Comparison of ENCODE assay signal across 34 cellular contexts in the genomic region with DNA sequence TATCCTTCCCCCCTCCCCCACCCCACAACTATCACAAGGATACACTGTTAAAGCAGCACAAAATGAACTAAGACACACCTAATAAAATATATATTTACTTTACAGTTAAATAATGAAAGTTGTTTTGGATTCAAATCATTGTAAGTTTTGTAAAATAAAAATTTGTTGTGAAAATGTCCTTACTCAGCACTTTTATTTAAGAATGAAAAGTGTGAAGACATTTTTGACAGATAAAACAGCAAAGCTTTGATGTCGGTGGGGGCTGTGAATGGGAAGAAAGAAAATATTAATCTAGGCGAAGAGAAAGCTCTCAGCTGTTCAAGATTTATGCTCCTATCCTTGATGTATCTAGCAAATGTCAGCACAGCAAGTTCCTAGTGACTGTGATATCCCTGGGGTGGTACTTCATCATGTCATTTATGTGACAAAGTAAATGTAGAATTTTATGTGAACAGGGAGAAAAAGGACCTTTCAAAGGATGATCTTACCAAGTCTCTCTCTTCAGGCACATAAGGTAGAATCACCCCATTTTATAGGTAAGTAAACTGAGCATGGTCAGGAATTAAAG.
"Had no signal": no experiment of that assay in that cellular context is flagged by ENCODE, and none has a peak within 500 bp of the region (broad histone marks: within the 10 kb centered on the region; RNA-seq: fewer than 3 reads in every experiment).

No MANE protein-coding gene starts in this region.

- H3K4me3 ChIP-seq: esophagus squamous epithelium, gastroesophageal sphincter, heart right ventricle had no signal

- H3K9me3 ChIP-seq: esophagus squamous epithelium, gastroesophageal sphincter had no signal

- ATAC-seq: activated naive CD4-positive, alpha-beta T cell treated with anti-CD3 and anti-CD28 coated beads, Interleukin-2, amount 50 U/mL, for 72 hours; activated T-cell treated with anti-CD3 and anti-CD28 coated beads, Interleukin-2, amount 50 U/mL, for 72 hours; effector memory CD8-positive, alpha-beta T cell; gastroesophageal sphincter; heart right ventricle; T-cell; WTC11 had no signal

- H3K4me1 ChIP-seq: esophagus squamous epithelium, gastroesophageal sphincter, heart right ventricle had no signal

- H3K27ac Mint-ChIP-seq: activated CD4-positive, alpha-beta memory T cell treated with anti-CD3 and anti-CD28 coated beads, Interleukin-2, amount 10 ng/mL, durations not matched to agents 7 days and 5 days; activated CD4-positive, alpha-beta T cell treated with anti-CD3 and anti-CD28 coated beads, Interleukin-2, amount 10 ng/mL, durations not matched to agents 7 days and 5 days; activated naive CD4-positive, alpha-beta T cell treated with anti-CD3 and anti-CD28 coated beads, Interleukin-2, amount 10 ng/mL, durations not matched to agents 7 days and 5 days; activated naive CD4-positive, alpha-beta T cell treated with anti-CD3 and anti-CD28 coated beads, Interleukin-2, amount 50 U/mL, for 72 hours; activated T-cell treated with anti-CD3 and anti-CD28 coated beads, Interleukin-2, amount 50 U/mL, for 24 hours; activated T-cell treated with anti-CD3 and anti-CD28 coated beads, Interleukin-2, amount 50 U/mL, for 72 hours; effector memory CD8-positive, alpha-beta T cell; T-cell; T-helper 1 cell treated with Interleukin-12 subunit alpha and Interleukin-12 subunit beta and Interleukin-4 antibody, amounts not matched to agents 30 μg/mL and 1 μg/mL, for 36 hours; T-helper 2 cell treated with Interferon-gamma antibody and Interleukin-4, amounts not matched to agents 5 μg/mL and 100 μg/mL, for 36 hours; WTC11 had no signal

- H3K36me3 Mint-ChIP-seq: activated naive CD4-positive, alpha-beta T cell treated with anti-CD3 and anti-CD28 coated beads, Interleukin-2, amount 10 ng/mL, durations not matched to agents 7 days and 5 days; activated naive CD4-positive, alpha-beta T cell treated with anti-CD3 and anti-CD28 coated beads, Interleukin-2, amount 50 U/mL, for 72 hours; T-cell; WTC11 had no signal

- H3K27me3 ChIP-seq: brain microvascular endothelial cell, esophagus squamous epithelium, gastroesophageal sphincter, heart right ventricle had no signal

- DNase-seq: activated CD4-positive, alpha-beta memory T cell treated with anti-CD3 and anti-CD28 coated beads, Interleukin-2, amount 10 ng/mL, durations not matched to agents 7 days and 5 days; activated CD4-positive, alpha-beta T cell treated with anti-CD3 and anti-CD28 coated beads for 1 hour; activated CD4-positive, alpha-beta T cell treated with anti-CD3 and anti-CD28 coated beads for 4 hours; activated CD4-positive, alpha-beta T cell treated with anti-CD3 and anti-CD28 coated beads, Interleukin-2, amount 10 ng/mL, durations not matched to agents 7 days and 5 days; activated CD4-positive, alpha-beta T cell treated with anti-CD3 and anti-CD28 coated beads, Interleukin-2, amount 50 U/mL, for 4 hours; activated CD8-positive, alpha-beta memory T cell treated with anti-CD3 and anti-CD28 coated beads, Interleukin-2, amount 50 U/mL, for 48 hours; activated gamma-delta T cell; activated naive CD4-positive, alpha-beta T cell; activated naive CD4-positive, alpha-beta T cell treated with anti-CD3 and anti-CD28 coated beads, Interleukin-2, amount 10 ng/mL, durations not matched to agents 7 days and 5 days; activated T-cell treated with anti-CD3 and anti-CD28 coated beads for 4 hours; activated T-cell treated with anti-CD3 and anti-CD28 coated beads, Interleukin-2, amount 50 U/mL, for 24 hours; activated T-cell treated with anti-CD3 and anti-CD28 coated beads, Interleukin-2, amount 50 U/mL, for 72 hours; amniotic stem cell; anterior cingulate cortex; brain microvascular endothelial cell; cortex of kidney; effector CD4-positive, alpha-beta T cell; effector memory CD8-positive, alpha-beta T cell; esophagus squamous epithelium; foreskin melanocyte; heart right ventricle; T-cell; T1000 had no signal

- H3K4me3 Mint-ChIP-seq: activated CD4-positive, alpha-beta memory T cell treated with anti-CD3 and anti-CD28 coated beads, Interleukin-2, amount 10 ng/mL, durations not matched to agents 7 days and 5 days; activated CD4-positive, alpha-beta T cell treated with anti-CD3 and anti-CD28 coated beads, Interleukin-2, amount 10 ng/mL, durations not matched to agents 7 days and 5 days; activated naive CD4-positive, alpha-beta T cell treated with anti-CD3 and anti-CD28 coated beads, Interleukin-2, amount 10 ng/mL, durations not matched to agents 7 days and 5 days; activated T-cell treated with anti-CD3 and anti-CD28 coated beads, Interleukin-2, amount 50 U/mL, for 24 hours; activated T-cell treated with anti-CD3 and anti-CD28 coated beads, Interleukin-2, amount 50 U/mL, for 72 hours; central memory CD8-positive, alpha-beta T cell; effector memory CD8-positive, alpha-beta T cell; T-cell; T-helper 1 cell treated with Interleukin-12 subunit alpha and Interleukin-12 subunit beta and Interleukin-4 antibody, amounts not matched to agents 30 μg/mL and 1 μg/mL, for 36 hours; T-helper 2 cell treated with Interferon-gamma antibody and Interleukin-4, amounts not matched to agents 5 μg/mL and 100 μg/mL, for 36 hours; WTC11 had no signal

- FAIRE-seq: astrocyte, bronchial epithelial cell, colon, endothelial cell of umbilical vein had no signal

- H3K27me3 Mint-ChIP-seq: activated CD4-positive, alpha-beta memory T cell treated with anti-CD3 and anti-CD28 coated beads, Interleukin-2, amount 10 ng/mL, durations not matched to agents 7 days and 5 days; activated CD4-positive, alpha-beta T cell treated with anti-CD3 and anti-CD28 coated beads, Interleukin-2, amount 10 ng/mL, durations not matched to agents 7 days and 5 days; activated naive CD4-positive, alpha-beta T cell treated with anti-CD3 and anti-CD28 coated beads, Interleukin-2, amount 10 ng/mL, durations not matched to agents 7 days and 5 days; activated T-cell treated with anti-CD3 and anti-CD28 coated beads, Interleukin-2, amount 50 U/mL, for 24 hours; central memory CD8-positive, alpha-beta T cell; effector memory CD8-positive, alpha-beta T cell; T-cell had no signal

- H3K27ac ChIP-seq: brain microvascular endothelial cell, epithelial cell of prostate, esophagus squamous epithelium, gastroesophageal sphincter, heart right ventricle had no signal

- H3K36me3 ChIP-seq: brain microvascular endothelial cell, esophagus squamous epithelium, gastroesophageal sphincter, heart right ventricle had no signal

- H3K9me3 Mint-ChIP-seq: activated CD4-positive, alpha-beta memory T cell treated with anti-CD3 and anti-CD28 coated beads, Interleukin-2, amount 10 ng/mL, durations not matched to agents 7 days and 5 days; activated CD4-positive, alpha-beta T cell treated with anti-CD3 and anti-CD28 coated beads, Interleukin-2, amount 10 ng/mL, durations not matched to agents 7 days and 5 days; activated T-cell treated with anti-CD3 and anti-CD28 coated beads, Interleukin-2, amount 50 U/mL, for 24 hours; central memory CD8-positive, alpha-beta T cell; T-helper 1 cell treated with Interleukin-12 subunit alpha and Interleukin-12 subunit beta and Interleukin-4 antibody, amounts not matched to agents 30 μg/mL and 1 μg/mL, for 36 hours; T-helper 2 cell treated with Interferon-gamma antibody and Interleukin-4, amounts not matched to agents 5 μg/mL and 100 μg/mL, for 36 hours; WTC11 had no signal

- H3K4me1 Mint-ChIP-seq: activated CD4-positive, alpha-beta memory T cell treated with anti-CD3 and anti-CD28 coated beads, Interleukin-2, amount 10 ng/mL, durations not matched to agents 7 days and 5 days; activated CD4-positive, alpha-beta T cell treated with anti-CD3 and anti-CD28 coated beads, Interleukin-2, amount 10 ng/mL, durations not matched to agents 7 days and 5 days; activated naive CD4-positive, alpha-beta T cell treated with anti-CD3 and anti-CD28 coated beads, Interleukin-2, amount 10 ng/mL, durations not matched to agents 7 days and 5 days; central memory CD8-positive, alpha-beta T cell; T-cell; WTC11 had no signal
